ENCODE assay signal across 15 cellular contexts in the genomic region with DNA sequence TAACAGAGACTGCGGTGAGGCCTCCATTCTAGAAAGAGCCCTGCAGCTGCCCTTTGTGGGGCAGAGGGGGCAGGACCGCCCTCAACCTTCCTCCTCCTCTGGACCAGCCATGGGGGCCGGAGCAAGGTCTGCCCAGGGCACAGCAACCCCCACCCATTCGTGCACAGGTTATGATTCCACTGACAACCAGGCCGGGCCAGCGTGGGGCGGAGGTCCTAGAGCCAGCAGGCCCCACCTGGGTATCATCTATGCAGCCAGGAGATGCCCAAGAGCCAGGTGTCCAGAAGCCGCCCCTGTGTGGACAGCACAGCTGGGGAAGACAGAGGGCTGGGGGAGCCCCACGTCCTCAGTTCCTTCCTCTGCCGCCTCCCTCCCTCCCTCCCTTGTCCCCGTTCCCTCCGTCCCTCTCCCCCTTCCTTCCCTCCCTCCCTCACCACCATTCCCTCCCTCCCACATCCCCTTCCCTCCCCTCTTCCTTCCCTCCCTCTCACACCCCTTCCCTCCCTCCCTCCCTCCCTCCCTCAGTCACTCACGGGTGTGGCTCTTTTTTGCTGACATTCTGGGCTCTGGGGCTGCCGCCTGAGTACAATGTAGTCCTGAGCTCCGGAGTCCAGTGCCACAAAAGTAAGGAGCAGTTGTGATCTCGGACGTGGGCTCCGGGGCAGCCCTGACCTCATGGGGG. TPM values are rescaled to one million over a fixed set of nuclear protein-coding genes. Genes with fewer than 3 reads are reported as not detected.
A peak's percentile ranks its signal among the peaks of the same experiment; 100 is the strongest.
DNase-seq lines count a peak whose midpoint lies in the region; ATAC-seq lines count a peak whose summit lies in the region.
"Had no signal": no experiment of that assay in that cellular context is flagged by ENCODE, and none has a peak within 500 bp of the region (broad histone marks: within the 10 kb centered on the region; RNA-seq: fewer than 3 reads in every experiment).

No MANE protein-coding gene starts in this region.

- CTCF ChIA-PET in activated CD4-positive, alpha-beta T cell treated with anti-CD3 and anti-CD28 coated beads for 36 hours (lab: Charles Lee): interaction anchor here (0.9 to 1.2 kb wide), 2 partner anchors 28 to 46 kb away, joined by 3 read pairs; no protein-coding TSS in a partner anchor

- intact Hi-C loops in activated CD4-positive, alpha-beta T cell treated with anti-CD3 and anti-CD28 coated beads for 36 hours (cut with DNase I, micrococcal nuclease): loop anchor here in 1 of 2 experiments (2.0 kb wide), 2 partner anchors 29 to 77 kb away; no protein-coding TSS in a partner anchor

- no peak for ATAC-seq in activated CD4-positive, alpha-beta T cell treated with anti-CD3 and anti-CD28 coated beads for 36 hours
- ATAC-seq: heart left ventricle, upper lobe of right lung had no signal

- peak overlapping the region; percentile 82 for H3K4me3 Mint-ChIP-seq in activated CD4-positive, alpha-beta T cell treated with anti-CD3 and anti-CD28 coated beads for 36 hours
- H3K4me3 Mint-ChIP-seq in T-helper 1 cell treated with Interleukin-12 subunit alpha and Interleukin-12 subunit beta and Interleukin-4 antibody, amounts not matched to agents 30 μg/mL and 1 μg/mL, for 36 hours: peak overlapping the region; percentile 62
- H3K4me3 Mint-ChIP-seq: endodermal cell had no signal

- H3K4me1 Mint-ChIP-seq in activated CD4-positive, alpha-beta T cell treated with anti-CD3 and anti-CD28 coated beads for 36 hours: peaks cover 36% of the 10 kb centered on the region
- H3K4me1 Mint-ChIP-seq in T-helper 1 cell treated with Interleukin-12 subunit alpha and Interleukin-12 subunit beta and Interleukin-4 antibody, amounts not matched to agents 30 μg/mL and 1 μg/mL, for 36 hours (ENCODE audit: low read depth): peaks cover 13% of the 10 kb centered on the region
- H3K4me1 Mint-ChIP-seq: endodermal cell had no signal

- POLR2A ChIA-PET in activated CD4-positive, alpha-beta T cell treated with anti-CD3 and anti-CD28 coated beads for 36 hours (lab: Charles Lee): no interaction called here

- no peaks in the 10 kb centered on the region for H3K9me3 Mint-ChIP-seq in activated CD4-positive, alpha-beta T cell treated with anti-CD3 and anti-CD28 coated beads for 36 hours (ENCODE audit: low read depth)
- no peaks in the 10 kb centered on the region for H3K9me3 Mint-ChIP-seq in T-helper 1 cell treated with Interleukin-12 subunit alpha and Interleukin-12 subunit beta and Interleukin-4 antibody, amounts not matched to agents 30 μg/mL and 1 μg/mL, for 36 hours
- H3K9me3 Mint-ChIP-seq: endodermal cell had no signal

- H3K36me3 Mint-ChIP-seq in activated CD4-positive, alpha-beta T cell treated with anti-CD3 and anti-CD28 coated beads for 36 hours (ENCODE audit: low read depth): peaks cover 24% of the 10 kb centered on the region
- no peaks in the 10 kb centered on the region for H3K36me3 Mint-ChIP-seq in T-helper 1 cell treated with Interleukin-12 subunit alpha and Interleukin-12 subunit beta and Interleukin-4 antibody, amounts not matched to agents 30 μg/mL and 1 μg/mL, for 36 hours (ENCODE audit: low read depth)

- peaks cover 20% of the 10 kb centered on the region for H3K27me3 Mint-ChIP-seq in activated CD4-positive, alpha-beta T cell treated with anti-CD3 and anti-CD28 coated beads for 36 hours
- peaks cover 21% of the 10 kb centered on the region for H3K27me3 Mint-ChIP-seq in T-helper 1 cell treated with Interleukin-12 subunit alpha and Interleukin-12 subunit beta and Interleukin-4 antibody, amounts not matched to agents 30 μg/mL and 1 μg/mL, for 36 hours (ENCODE audit: low read depth)

- peak; percentile 32 for DNase-seq in activated CD4-positive, alpha-beta T cell treated with anti-CD3 and anti-CD28 coated beads for 36 hours
- DNase-seq in activated CD4-positive, alpha-beta T cell treated with anti-CD3 and anti-CD28 coated beads for 48 hours: no peak
- DNase-seq in kidney tubule cell (ENCODE audit: low spot score) (peak; percentile 25), hippocampal formation (lab: John Stamatoyannopoulos, UW) (no peak), NCI-H2081 (lab: John Stamatoyannopoulos, UW) (no peak)
- DNase-seq: DND-41, endodermal cell, heart left ventricle, NCI-H1694 treated with DMSO at 0.1 percent for 48 hours, occipital lobe, spleen, upper lobe of right lung had no signal

- H3K27ac Mint-ChIP-seq in activated CD4-positive, alpha-beta T cell treated with anti-CD3 and anti-CD28 coated beads for 36 hours: peak overlapping the region; percentile 42
- no peak overlapping the region for H3K27ac Mint-ChIP-seq in T-helper 1 cell treated with Interleukin-12 subunit alpha and Interleukin-12 subunit beta and Interleukin-4 antibody, amounts not matched to agents 30 μg/mL and 1 μg/mL, for 36 hours
- H3K27ac Mint-ChIP-seq: endodermal cell had no signal

RNA-seq across cellular contexts. Expression of a gene that starts 12.3 kb away (rescaled TPM):
- not detected for total RNA-seq in activated CD4-positive, alpha-beta T cell treated with anti-CD3 and anti-CD28 coated beads for 36 hours
- total RNA-seq: activated CD8-positive, alpha-beta memory T cell treated with anti-CD3 and anti-CD28 coated beads for 36 hours; endodermal cell; heart left ventricle; occipital lobe; spleen; T-helper 1 cell treated with Interleukin-12 subunit alpha and Interleukin-12 subunit beta and Interleukin-4 antibody, amounts not matched to agents 30 ng/mL and 1 ng/mL, for 36 hours had no signal

RNA-seq across cellular contexts. Expression of a gene that starts 41.9 kb away (rescaled TPM):
- 10 to 100 TPM; 22.7 to 24.4 TPM for total RNA-seq in activated CD4-positive, alpha-beta T cell treated with anti-CD3 and anti-CD28 coated beads for 36 hours

RNA-seq across cellular contexts. Expression of a gene that starts 48.5 kb away (rescaled TPM):
- 10 to 100 TPM; 30.5 to 51.7 TPM for total RNA-seq in activated CD4-positive, alpha-beta T cell treated with anti-CD3 and anti-CD28 coated beads for 36 hours

RNA-seq across cellular contexts. Expression of a gene that starts 54.1 kb away (rescaled TPM):
- total RNA-seq in activated CD4-positive, alpha-beta T cell treated with anti-CD3 and anti-CD28 coated beads for 36 hours: 10 to 100 TPM; 11.3 to 13.5 TPM

Comparison
In these comparisons a context has a peak if more than half of its experiments do, and no peak if none do; other contexts are left out.
1. DNase-seq: peak in activated CD4-positive, alpha-beta T cell treated with anti-CD3 and anti-CD28 coated beads for 36 hours (single experiment) and kidney tubule cell (single experiment); none in activated CD4-positive, alpha-beta T cell treated with anti-CD3 and anti-CD28 coated beads for 48 hours (single experiment), hippocampal formation (0 of 2) and NCI-H2081 (0 of 2).